ENCODE assay signal across 8 cellular contexts in genomic region chr6:26284537-26285142, GRCh38.
A peak's percentile ranks its signal among the peaks of the same experiment; 100 is the strongest.
DNase-seq lines count a peak whose midpoint lies in the region; ATAC-seq, FAIRE-seq and TF ChIP-seq lines count a peak whose summit lies in the region.

No MANE protein-coding gene starts in this region.

- peaks cover 14% of the 10 kb centered on the region for H3K4me1 ChIP-seq in CD8-positive, alpha-beta T cell (ENCODE audit: insufficient read depth, low read length)
- peaks cover 33% of the 10 kb centered on the region for H3K4me1 ChIP-seq in KMS-11 (ENCODE audit: low read depth, poor library complexity, severe bottlenecking)

- peak; percentile 19 for ATAC-seq in CD8-positive, alpha-beta T cell
- ATAC-seq in GM18498 (IDR thresholded peaks at IDR 0.05; ENCODE audit: unreplicated experiment) = no peak

- peak overlapping the region; percentile 89 for H3K27ac ChIP-seq in CD8-positive, alpha-beta T cell (ENCODE audit: low read depth, low read length)
- peak overlapping the region; percentile 99 for H3K27ac ChIP-seq in KMS-11

- H3K9me3 Mint-ChIP-seq in CD8-positive, alpha-beta T cell = no peaks in the 10 kb centered on the region
- peaks cover 9% of the 10 kb centered on the region for H3K9me3 Mint-ChIP-seq in T-helper 2 cell treated with Interferon-gamma antibody and Interleukin-4, amounts not matched to agents 5 μg/mL and 100 μg/mL, for 36 hours

- no peaks in the 10 kb centered on the region for H3K27me3 Mint-ChIP-seq in CD8-positive, alpha-beta T cell (ENCODE audit: low read depth)
- H3K27me3 Mint-ChIP-seq in T-helper 2 cell treated with Interferon-gamma antibody and Interleukin-4, amounts not matched to agents 5 μg/mL and 100 μg/mL, for 36 hours (ENCODE audit: low read depth) = peaks cover 4% of the 10 kb centered on the region

- no peaks in the 10 kb centered on the region for H3K36me3 ChIP-seq in CD8-positive, alpha-beta T cell (ENCODE audit: insufficient read depth, low read length)
- no peaks in the 10 kb centered on the region for H3K36me3 ChIP-seq in KMS-11 (ENCODE audit: insufficient read depth)
- no peaks in the 10 kb centered on the region for H3K36me3 ChIP-seq in bronchial epithelial cell (ENCODE audit: control insufficient read depth, insufficient read depth, low read length)

- no peaks in the 10 kb centered on the region for H4K20me1 ChIP-seq in KMS-11 (ENCODE audit: insufficient read depth)

- no peak overlapping the region for H2AFZ ChIP-seq in KMS-11 (ENCODE audit: low read depth)

- FAIRE-seq in bronchial epithelial cell (lab: Jason Lieb, UNC) = no peak

- H3K4me2 ChIP-seq in KMS-11 = peak overlapping the region; percentile 74

- peak overlapping the region; percentile 97 for H3K27ac Mint-ChIP-seq in CD8-positive, alpha-beta T cell
- H3K27ac Mint-ChIP-seq in T-helper 2 cell treated with Interferon-gamma antibody and Interleukin-4, amounts not matched to agents 5 μg/mL and 100 μg/mL, for 36 hours = peak overlapping the region; percentile 96

- peaks cover 26% of the 10 kb centered on the region; the same call in 1 of the 2 replicates for H3K79me2 ChIP-seq in KMS-11 (ENCODE audit: insufficient read depth, low read depth)

- H3K4me3 Mint-ChIP-seq in CD8-positive, alpha-beta T cell = peak overlapping the region; percentile 91
- peak overlapping the region; percentile 89 for H3K4me3 Mint-ChIP-seq in T-helper 2 cell treated with Interferon-gamma antibody and Interleukin-4, amounts not matched to agents 5 μg/mL and 100 μg/mL, for 36 hours

- peak overlapping the region; percentile 73 for H3K4me3 ChIP-seq in CD8-positive, alpha-beta T cell (ENCODE audit: low read depth, low read length)
- H3K4me3 ChIP-seq in KMS-11 (IDR thresholded peaks at IDR 0.05; ENCODE audit: insufficient read depth, low read depth, low read length) (no peak overlapping the region), bronchial epithelial cell (ENCODE audit: low read depth, low read length) (peak overlapping the region; percentile 55)

- H3K27me3 ChIP-seq in CD8-positive, alpha-beta T cell (ENCODE audit: insufficient read depth, low read length) = no peaks in the 10 kb centered on the region
- H3K27me3 ChIP-seq in KMS-11 (ENCODE audit: insufficient read depth, low read depth) (no peaks in the 10 kb centered on the region), bronchial epithelial cell (ENCODE audit: control insufficient read depth, insufficient read depth, low read length) (no peaks in the 10 kb centered on the region)

- peak; percentile 34 to 76 (median 62) for DNase-seq in CD8-positive, alpha-beta T cell
- DNase-seq in T-helper 2 cell treated with Interferon-gamma antibody and Interleukin-4, amounts not matched to agents 5 μg/mL and 100 μg/mL, for 36 hours (ENCODE audit: low spot score) = peak; percentile 52
- DNase-seq in bronchial epithelial cell (ENCODE audit: low read depth) (peak; percentile 43), kidney tubule cell (ENCODE audit: low spot score) (peak; percentile 65), T1000 (lab: John Stamatoyannopoulos, UW) (no peak)
- peak; percentile 70 for DNase-seq in stimulated activated CD4-positive, alpha-beta T cell treated with anti-CD3 and anti-CD28 coated beads, Interleukin-1b, Interleukin-23, amount 100 ng/mL, for 48 hours

- CTCF ChIA-PET in CD8-positive, alpha-beta T cell (lab: Charles Lee) = interaction anchor here (0.9 to 2.6 kb wide), 9 partner anchors 9 to 126 kb away, joined by 3 to 13 read pairs (median 3); a partner anchor contains a TSS

- H3K9ac ChIP-seq in KMS-11 = peak overlapping the region; percentile 99

- POLR2A ChIA-PET in CD8-positive, alpha-beta T cell (lab: Charles Lee) = interaction anchor here (0.5 to 5.7 kb wide), 44 partner anchors 12 to 1608 kb away, joined by 3 to 197 read pairs (median 7); a partner anchor contains a TSS

- intact Hi-C loops in CD8-positive, alpha-beta T cell (cut with DNase I, micrococcal nuclease) = loop anchor here (1.0 to 5.0 kb wide), 15 partner anchors 11 to 1609 kb away; partner anchors contain the start of gene ABT1 (in 1 of the 2)

- H3K36me3 Mint-ChIP-seq in CD8-positive, alpha-beta T cell = peaks cover 14% of the 10 kb centered on the region
- H3K36me3 Mint-ChIP-seq in T-helper 2 cell treated with Interferon-gamma antibody and Interleukin-4, amounts not matched to agents 5 μg/mL and 100 μg/mL, for 36 hours (ENCODE audit: low read depth) = peaks cover 7% of the 10 kb centered on the region

- H3K9me3 ChIP-seq in CD8-positive, alpha-beta T cell (ENCODE audit: low read length) = no peaks in the 10 kb centered on the region

- TF ChIP-seq CTCF in CD8-positive, alpha-beta T cell (IDR thresholded peaks at IDR 0.05) = no peak
- TF ChIP-seq CTCF in KMS-11 (conservative IDR thresholded peaks at IDR 0.05; ENCODE audit: low read depth, low read length) = no peak
- no peak for TF ChIP-seq CTCF in bronchial epithelial cell (IDR thresholded peaks at IDR 0.05; ENCODE audit: insufficient read depth, low read length, severe bottlenecking)

- H3K4me1 Mint-ChIP-seq in CD8-positive, alpha-beta T cell (ENCODE audit: low read depth) = peaks cover 31% of the 10 kb centered on the region
- H3K4me1 Mint-ChIP-seq in T-helper 2 cell treated with Interferon-gamma antibody and Interleukin-4, amounts not matched to agents 5 μg/mL and 100 μg/mL, for 36 hours (ENCODE audit: low read depth) = peaks cover 44% of the 10 kb centered on the region
